10 cellular contexts compared by ENCODE assay signal in the genomic region with DNA sequence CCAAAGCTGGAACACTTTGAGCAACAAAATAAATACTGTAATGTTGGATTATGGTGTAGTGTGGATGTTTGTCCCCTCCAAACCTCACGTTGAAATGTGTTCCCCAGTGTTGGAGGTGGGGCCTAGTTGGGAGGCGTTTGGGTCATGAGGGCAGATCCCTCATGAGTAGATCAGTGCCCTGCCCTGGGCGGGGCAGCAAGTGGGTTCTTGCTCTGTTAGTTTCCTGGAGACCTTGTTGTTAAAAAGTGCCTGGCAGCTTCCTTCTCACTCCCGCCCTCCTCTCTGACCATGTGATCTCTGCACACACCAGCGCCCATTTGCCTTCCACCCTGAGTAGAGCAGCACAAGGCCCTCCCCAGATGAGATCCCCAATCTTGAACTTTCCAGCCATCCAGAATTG.
DNase-seq lines count a peak whose midpoint lies in the region; ATAC-seq and TF ChIP-seq lines count a peak whose summit lies in the region.
"Had no signal": no experiment of that assay in that cellular context is flagged by ENCODE, and none has a peak within 500 bp of the region (broad histone marks: within the 10 kb centered on the region; RNA-seq: fewer than 3 reads in every experiment).

No MANE protein-coding gene starts in this region.

- H3K27ac Mint-ChIP-seq in naive thymus-derived CD8-positive, alpha-beta T cell: peak overlapping the region; percentile 63 to 94 (median 84)
- H3K27ac Mint-ChIP-seq: neural progenitor cell had no signal

- peak; percentile 27 for DNase-seq in CMK (ENCODE audit: low read depth)
- peak in 3 of 5 donors; percentile 10 to 50 (median 21) for DNase-seq in T-helper 1 cell
- no peak for DNase-seq in dorsolateral prefrontal cortex
- DNase-seq in naive thymus-derived CD8-positive, alpha-beta T cell: peak in 5 of 10 donors; percentile 12 to 62 (median 14)
- no peak for DNase-seq in CD1c-positive myeloid dendritic cell (ENCODE audit: extremely low spot score)
- no peak for DNase-seq in 8988T
- no peak for DNase-seq in posterior vena cava (ENCODE audit: low spot score)
- no peak for DNase-seq in NCI-H2196 (lab: John Stamatoyannopoulos, UW; ENCODE audit: unreplicated experiment)
- DNase-seq: MG63 had no signal

- H3K27me3 ChIP-seq in dorsolateral prefrontal cortex: no peaks in the 10 kb centered on the region
- H3K27me3 ChIP-seq: MG63, neural progenitor cell had no signal

- peaks cover 0 to 3% (median 0%) of the 10 kb centered on the region in 3 donors for H3K36me3 Mint-ChIP-seq in naive thymus-derived CD8-positive, alpha-beta T cell

- no peak overlapping the region for H3K4me3 ChIP-seq in dorsolateral prefrontal cortex
- H3K4me3 ChIP-seq: MG63, neural progenitor cell had no signal

- no peak for TF ChIP-seq CTCF in dorsolateral prefrontal cortex (IDR thresholded peaks at IDR 0.05 in 54 of 56, conservative IDR thresholded peaks at IDR 0.05 in 2 of 56; ENCODE audit: low read depth in 1 of 56, partially characterized antibody in 56 of 56)

- H3K27ac ChIP-seq in dorsolateral prefrontal cortex: peak overlapping the region in 44 of 59 donors; percentile 21 to 91 (median 82)
- H3K27ac ChIP-seq: neural progenitor cell had no signal

- POLR2A ChIA-PET in naive thymus-derived CD8-positive, alpha-beta T cell (lab: Charles Lee): interaction anchor here (0.8 to 1.7 kb wide), 4 partner anchors 9 to 171 kb away, joined by 3 to 6 read pairs (median 5); partner anchors contain the start of gene COPS3

- intact Hi-C loops in dorsolateral prefrontal cortex (cut with DNase I) (loop anchor here (2.0 to 10.0 kb wide), 6 partner anchors 32 to 109 kb away; partner anchors contain the start of gene MPRIP (in 1 of the 2)), posterior vena cava (cut with DNase I) (no loop called here)

- peak; percentile 68 to 75 for ATAC-seq in naive thymus-derived CD8-positive, alpha-beta T cell

- H3K4me3 Mint-ChIP-seq in naive thymus-derived CD8-positive, alpha-beta T cell: peak overlapping the region in 9 of 10 donors; percentile 30 to 78 (median 47)
- H3K4me3 Mint-ChIP-seq: neural progenitor cell had no signal

- H3K27me3 Mint-ChIP-seq in naive thymus-derived CD8-positive, alpha-beta T cell: no peaks in the 10 kb centered on the region

- H3K9me3 Mint-ChIP-seq in naive thymus-derived CD8-positive, alpha-beta T cell: no peaks in the 10 kb centered on the region
- H3K9me3 Mint-ChIP-seq: neural progenitor cell had no signal

- H3K4me1 Mint-ChIP-seq in naive thymus-derived CD8-positive, alpha-beta T cell: peaks cover 42 to 88% (median 82%) of the 10 kb centered on the region in 4 donors

Comparison
In these comparisons a context has a peak if more than half of its experiments do, and no peak if none do; other contexts are left out.
1. DNase-seq: peak in CMK (single experiment) and T-helper 1 cell (3 of 5); none in dorsolateral prefrontal cortex (0 of 10), CD1c-positive myeloid dendritic cell (single experiment), 8988T (single experiment), posterior vena cava (single experiment) and NCI-H2196 (single experiment).
2. intact Hi-C loops: an anchor here in dorsolateral prefrontal cortex (2.0 to 10.0 kb wide); none called in posterior vena cava.